In genomic region chr6:19433101-19433500, GRCh38 we compare ENCODE assay signal across 16 cellular contexts.
DNase-seq lines count a peak whose midpoint lies in the region; ATAC-seq and TF ChIP-seq lines count a peak whose summit lies in the region.
"Had no signal": no experiment of that assay in that cellular context is flagged by ENCODE, and none has a peak within 500 bp of the region (broad histone marks: within the 10 kb centered on the region; RNA-seq: fewer than 3 reads in every experiment).

No MANE protein-coding gene starts in this region.

- no peaks in the 10 kb centered on the region for H3K9me3 ChIP-seq in esophagus squamous epithelium
- no peaks in the 10 kb centered on the region for H3K9me3 ChIP-seq in skeletal muscle satellite cell (replicated peaks; ENCODE audit: low read length)
- H3K9me3 ChIP-seq: Peyer's patch, suprapubic skin had no signal

- H3K9ac ChIP-seq in skeletal muscle satellite cell (ENCODE audit: low read depth, low read length), result no peak overlapping the region

- H3K4me1 ChIP-seq in esophagus squamous epithelium (peaks cover 9 to 34% (median 18%) of the 10 kb centered on the region in 3 donors), skeletal muscle satellite cell (ENCODE audit: control insufficient read depth, insufficient read depth, low read length) (peaks cover 7% of the 10 kb centered on the region)
- H3K4me1 ChIP-seq: Peyer's patch, suprapubic skin had no signal

- no peak overlapping the region for H3K27ac Mint-ChIP-seq in activated naive CD8-positive, alpha-beta T cell treated with anti-CD3 and anti-CD28 coated beads for 36 hours
- H3K27ac Mint-ChIP-seq in natural killer cell treated with Interleukin-12 subunit alpha and Interleukin-12 subunit beta and Interleukin-15 and Interleukin-18, amount 100 ng/mL, for 72 hours, result no peak overlapping the region
- H3K27ac Mint-ChIP-seq: activated naive CD8-positive, alpha-beta T cell treated with anti-CD3 and anti-CD28 coated beads, Interleukin-2, amount 50 U/mL, for 24 hours; HFFc6 had no signal

- no peak for TF ChIP-seq POLR2A in esophagus squamous epithelium (IDR thresholded peaks at IDR 0.05)

- no peak for TF ChIP-seq CTCF in esophagus squamous epithelium (IDR thresholded peaks at IDR 0.05)

- H3K4me1 Mint-ChIP-seq in activated naive CD8-positive, alpha-beta T cell treated with anti-CD3 and anti-CD28 coated beads for 36 hours, result no peaks in the 10 kb centered on the region
- H3K4me1 Mint-ChIP-seq in natural killer cell treated with Interleukin-12 subunit alpha and Interleukin-12 subunit beta and Interleukin-15 and Interleukin-18, amount 100 ng/mL, for 72 hours (ENCODE audit: low read depth in 2 of 2), result no peaks in the 10 kb centered on the region
- H3K4me1 Mint-ChIP-seq: activated naive CD8-positive, alpha-beta T cell treated with anti-CD3 and anti-CD28 coated beads, Interleukin-2, amount 50 U/mL, for 24 hours had no signal

- no peak for ATAC-seq in natural killer cell treated with Interleukin-12 subunit alpha and Interleukin-12 subunit beta and Interleukin-15 and Interleukin-18, amount 100 ng/mL, for 72 hours
- ATAC-seq: activated naive CD8-positive, alpha-beta T cell treated with anti-CD3 and anti-CD28 coated beads, Interleukin-2, amount 50 U/mL, for 24 hours had no signal

- H3K4me3 ChIP-seq in esophagus squamous epithelium (peak overlapping the region in 2 of 4 donors; percentile 7 to 43), skeletal muscle satellite cell (ENCODE audit: low read length) (no peak overlapping the region)
- H3K4me3 ChIP-seq: Peyer's patch, suprapubic skin had no signal

- H3K27me3 Mint-ChIP-seq in activated naive CD8-positive, alpha-beta T cell treated with anti-CD3 and anti-CD28 coated beads for 36 hours, result no peaks in the 10 kb centered on the region
- no peaks in the 10 kb centered on the region for H3K27me3 Mint-ChIP-seq in natural killer cell treated with Interleukin-12 subunit alpha and Interleukin-12 subunit beta and Interleukin-15 and Interleukin-18, amount 100 ng/mL, for 72 hours
- H3K27me3 Mint-ChIP-seq: activated naive CD8-positive, alpha-beta T cell treated with anti-CD3 and anti-CD28 coated beads, Interleukin-2, amount 50 U/mL, for 24 hours had no signal

- no peak overlapping the region for H3K4me3 Mint-ChIP-seq in activated naive CD8-positive, alpha-beta T cell treated with anti-CD3 and anti-CD28 coated beads for 36 hours
- H3K4me3 Mint-ChIP-seq in natural killer cell treated with Interleukin-12 subunit alpha and Interleukin-12 subunit beta and Interleukin-15 and Interleukin-18, amount 100 ng/mL, for 72 hours, result no peak overlapping the region
- H3K4me3 Mint-ChIP-seq: activated naive CD8-positive, alpha-beta T cell treated with anti-CD3 and anti-CD28 coated beads, Interleukin-2, amount 50 U/mL, for 24 hours; HFFc6 had no signal

- peak overlapping the region; percentile 63 to 82 (median 76) for H3K27ac ChIP-seq in esophagus squamous epithelium
- H3K27ac ChIP-seq: HL-60, Peyer's patch, suprapubic skin had no signal

- DNase-seq in NCI-H2196 (lab: John Stamatoyannopoulos, UW; ENCODE audit: unreplicated experiment) (peak; percentile 65), NCI-H2196 treated with DMSO at 0.1 percent for 48 hours (lab: John Stamatoyannopoulos, UW; ENCODE audit: unreplicated experiment) (no peak), NCI-H69 (lab: John Stamatoyannopoulos, UW) (peak; percentile 94), esophagus squamous epithelium (lab: John Stamatoyannopoulos, UW) (no peak)
- no peak for DNase-seq in activated naive CD8-positive, alpha-beta T cell treated with anti-CD3 and anti-CD28 coated beads for 36 hours
- DNase-seq in natural killer cell treated with Interleukin-12 subunit alpha and Interleukin-12 subunit beta and Interleukin-15 and Interleukin-18, amount 100 ng/mL, for 72 hours (ENCODE audit: low spot score), result no peak
- DNase-seq in activated T-cell treated with anti-CD3 and anti-CD28 coated beads, Interleukin-2, amount 50 U/mL, for 1 hour, result no peak
- DNase-seq: activated CD4-positive, alpha-beta T cell treated with anti-CD3 and anti-CD28 coated beads for 1 hour; activated naive CD8-positive, alpha-beta T cell treated with anti-CD3 and anti-CD28 coated beads, Interleukin-2, amount 50 U/mL, for 24 hours; activated T-cell treated with anti-CD3 and anti-CD28 coated beads for 4 hours; HFFc6; Peyer's patch; T-helper 1 cell had no signal

- H3K9me3 Mint-ChIP-seq in activated naive CD8-positive, alpha-beta T cell treated with anti-CD3 and anti-CD28 coated beads for 36 hours, result peaks cover 6% of the 10 kb centered on the region
- H3K9me3 Mint-ChIP-seq in natural killer cell treated with Interleukin-12 subunit alpha and Interleukin-12 subunit beta and Interleukin-15 and Interleukin-18, amount 100 ng/mL, for 72 hours, result peaks cover 11% of the 10 kb centered on the region
- H3K9me3 Mint-ChIP-seq: HFFc6 had no signal

- H3K4me2 ChIP-seq in skeletal muscle satellite cell (ENCODE audit: low read length), result peak overlapping the region; percentile 30

- 18 to 30% methylated on average over 9 of the region's 9 CpGs for WGBS in esophagus squamous epithelium, 2 donors

- H3K27me3 ChIP-seq in esophagus squamous epithelium, result no peaks in the 10 kb centered on the region
- H3K27me3 ChIP-seq in skeletal muscle satellite cell (ENCODE audit: control insufficient read depth, insufficient read depth, low read length), result no peaks in the 10 kb centered on the region
- H3K27me3 ChIP-seq: Peyer's patch, suprapubic skin had no signal

- no peaks in the 10 kb centered on the region for H3K36me3 ChIP-seq in esophagus squamous epithelium
- no peaks in the 10 kb centered on the region for H3K36me3 ChIP-seq in skeletal muscle satellite cell (ENCODE audit: insufficient read depth, low read length)
- H3K36me3 ChIP-seq: Peyer's patch, suprapubic skin had no signal

- intact Hi-C loops in esophagus squamous epithelium (cut with DNase I), result no loop called here

- H3K36me3 Mint-ChIP-seq in activated naive CD8-positive, alpha-beta T cell treated with anti-CD3 and anti-CD28 coated beads for 36 hours, result no peaks in the 10 kb centered on the region
- H3K36me3 Mint-ChIP-seq in natural killer cell treated with Interleukin-12 subunit alpha and Interleukin-12 subunit beta and Interleukin-15 and Interleukin-18, amount 100 ng/mL, for 72 hours, result no peaks in the 10 kb centered on the region

Comparison
In these comparisons a context has a peak if more than half of its experiments do, and no peak if none do; other contexts are left out.
1. DNase-seq: peak in NCI-H2196 (single experiment) and NCI-H69 (single experiment); none in NCI-H2196 treated with DMSO at 0.1 percent for 48 hours (single experiment), esophagus squamous epithelium (single experiment), activated naive CD8-positive, alpha-beta T cell treated with anti-CD3 and anti-CD28 coated beads for 36 hours (single experiment), natural killer cell treated with Interleukin-12 subunit alpha and Interleukin-12 subunit beta and Interleukin-15 and Interleukin-18, amount 100 ng/mL, for 72 hours (single experiment) and activated T-cell treated with anti-CD3 and anti-CD28 coated beads, Interleukin-2, amount 50 U/mL, for 1 hour (single experiment).